In the genomic region with DNA sequence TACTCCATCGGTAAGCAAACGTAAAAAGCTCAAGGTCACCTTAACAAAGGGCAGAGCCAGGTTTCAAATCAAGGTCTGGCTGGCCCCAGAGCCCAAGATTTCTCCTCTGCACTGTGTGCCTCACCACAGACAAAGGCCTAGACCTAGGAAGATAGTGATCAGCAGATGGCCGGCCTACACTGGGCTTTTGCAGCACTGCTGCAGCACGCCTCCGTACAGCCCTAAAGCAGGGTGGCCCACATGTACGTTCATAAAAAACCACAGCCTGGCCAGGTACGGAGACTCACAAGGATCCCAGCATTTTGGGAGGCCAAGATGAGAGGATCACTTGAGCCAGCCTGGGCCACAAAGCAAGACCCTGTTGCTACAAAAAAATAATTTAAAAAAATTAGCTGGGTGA, we compare ENCODE assay signal across 15 cellular contexts.
"Had no signal": no experiment of that assay in that cellular context is flagged by ENCODE, and none has a peak within 500 bp of the region (broad histone marks: within the 10 kb centered on the region; RNA-seq: fewer than 3 reads in every experiment).

No MANE protein-coding gene starts in this region.

- FAIRE-seq: pancreas had no signal

- ATAC-seq: activated CD4-positive, alpha-beta T cell treated with anti-CD3 and anti-CD28 coated beads for 36 hours; mucosa of descending colon; naive thymus-derived CD8-positive, alpha-beta T cell; pancreas; T-cell had no signal

- H3K27me3 Mint-ChIP-seq: activated CD4-positive, alpha-beta T cell treated with anti-CD3 and anti-CD28 coated beads for 36 hours; activated naive CD8-positive, alpha-beta T cell treated with anti-CD3 and anti-CD28 coated beads for 36 hours; T-cell had no signal

- H3K36me3 Mint-ChIP-seq: activated naive CD8-positive, alpha-beta T cell treated with anti-CD3 and anti-CD28 coated beads for 36 hours; immature natural killer cell; T-cell had no signal

- H3K9me3 Mint-ChIP-seq: activated naive CD8-positive, alpha-beta T cell treated with anti-CD3 and anti-CD28 coated beads for 36 hours; endodermal cell; immature natural killer cell; naive thymus-derived CD8-positive, alpha-beta T cell; T-cell had no signal

- DNase-seq: activated CD4-positive, alpha-beta T cell treated with anti-CD3 and anti-CD28 coated beads for 36 hours; activated gamma-delta T cell treated with Interleukin-2 at 50 U/mL for 16 hours; activated naive CD8-positive, alpha-beta T cell treated with anti-CD3 and anti-CD28 coated beads for 36 hours; activated T-cell treated with anti-CD3 and anti-CD28 coated beads, Interleukin-2, amount 50 U/mL, for 1 hour; anterior cingulate cortex; cerebellar nuclear complex; dermis blood vessel endothelial cell; endodermal cell; glutamatergic neuron; immature natural killer cell; naive thymus-derived CD8-positive, alpha-beta T cell; T1000 had no signal

- H3K27ac Mint-ChIP-seq: activated CD4-positive, alpha-beta T cell treated with anti-CD3 and anti-CD28 coated beads for 36 hours; activated naive CD8-positive, alpha-beta T cell treated with anti-CD3 and anti-CD28 coated beads for 36 hours; endodermal cell; immature natural killer cell; naive thymus-derived CD8-positive, alpha-beta T cell; T-cell had no signal

- H3K4me1 Mint-ChIP-seq: activated CD4-positive, alpha-beta T cell treated with anti-CD3 and anti-CD28 coated beads for 36 hours; activated naive CD8-positive, alpha-beta T cell treated with anti-CD3 and anti-CD28 coated beads for 36 hours; immature natural killer cell; T-cell had no signal

- H3K4me3 Mint-ChIP-seq: activated CD4-positive, alpha-beta T cell treated with anti-CD3 and anti-CD28 coated beads for 36 hours; activated naive CD8-positive, alpha-beta T cell treated with anti-CD3 and anti-CD28 coated beads for 36 hours; endodermal cell; immature natural killer cell; naive thymus-derived CD8-positive, alpha-beta T cell; T-cell had no signal
